Comparison of ENCODE assay signal across 1 cellular context in the genomic region with DNA sequence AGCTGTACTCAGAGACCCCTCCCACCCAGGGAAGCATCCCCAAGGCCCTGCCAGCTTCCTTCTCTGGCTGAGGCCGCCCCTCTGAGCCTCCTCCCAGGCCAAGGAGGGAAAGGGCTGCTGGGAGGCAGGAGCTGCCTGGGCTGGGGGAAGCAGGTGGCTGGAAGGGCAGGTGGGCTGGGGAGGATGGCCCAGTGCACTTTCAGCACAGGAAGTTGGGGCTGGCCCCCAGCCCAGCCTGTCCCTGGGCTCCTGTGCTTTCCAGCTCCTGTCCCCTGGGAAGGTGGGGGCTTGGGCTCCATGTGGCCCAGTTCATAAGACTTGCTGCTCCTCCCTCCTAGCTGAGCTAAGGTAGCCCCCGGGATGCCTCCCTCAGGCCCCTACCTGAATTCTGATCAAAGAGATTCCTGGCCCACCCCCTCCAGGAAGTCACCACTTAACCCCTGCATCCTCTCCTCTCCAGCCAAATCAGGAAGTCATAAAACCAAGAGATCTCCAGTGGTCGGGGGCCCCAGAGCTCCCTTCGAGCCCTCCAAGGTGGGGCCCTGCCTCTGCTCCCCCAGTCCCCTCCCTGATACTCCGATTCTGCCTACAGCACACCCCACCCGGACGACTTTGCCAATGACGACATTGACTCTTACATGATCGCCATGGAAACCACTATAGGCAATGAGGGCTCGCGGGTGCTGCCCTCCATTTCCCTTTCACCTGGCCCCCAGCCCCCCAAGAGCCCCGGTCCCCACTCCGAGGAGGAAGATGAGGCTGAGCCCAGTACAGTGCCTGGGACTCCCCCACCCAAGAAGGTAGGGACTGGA.
TF ChIP-seq lines count a peak whose summit lies in the region.

No MANE protein-coding gene starts in this region.

TF ChIP-seq in endothelial cell of umbilical vein, 7 proteins besides CTCF, POLR2A, EP300 and RAD21:
- TF ChIP-seq MYC (IDR thresholded peaks at IDR 0.05; ENCODE audit: low read depth, low read length) (no peak), JUN (IDR thresholded peaks at IDR 0.05; ENCODE audit: borderline replicate concordance, insufficient read depth, insufficient read length, low read depth) (no peak), FOS (IDR thresholded peaks at IDR 0.05; ENCODE audit: borderline replicate concordance, insufficient read depth, low read length) (no peak), MAX (IDR thresholded peaks at IDR 0.05; ENCODE audit: insufficient read depth, insufficient read length) (no peak), GATA2 (IDR thresholded peaks at IDR 0.05; ENCODE audit: insufficient read depth, insufficient read length, low read depth, low read length) (no peak), EZH2 (IDR thresholded peaks at IDR 0.05; ENCODE audit: borderline replicate concordance, low read depth, low read length, severe bottlenecking) (no peak), POLR2AphosphoS5 (IDR thresholded peaks at IDR 0.05; ENCODE audit: insufficient read depth, low read depth, low read length) (no peak)
TF ChIP-seq in endothelial cell of umbilical vein: peak in this region for 0.
